In the genomic region with DNA sequence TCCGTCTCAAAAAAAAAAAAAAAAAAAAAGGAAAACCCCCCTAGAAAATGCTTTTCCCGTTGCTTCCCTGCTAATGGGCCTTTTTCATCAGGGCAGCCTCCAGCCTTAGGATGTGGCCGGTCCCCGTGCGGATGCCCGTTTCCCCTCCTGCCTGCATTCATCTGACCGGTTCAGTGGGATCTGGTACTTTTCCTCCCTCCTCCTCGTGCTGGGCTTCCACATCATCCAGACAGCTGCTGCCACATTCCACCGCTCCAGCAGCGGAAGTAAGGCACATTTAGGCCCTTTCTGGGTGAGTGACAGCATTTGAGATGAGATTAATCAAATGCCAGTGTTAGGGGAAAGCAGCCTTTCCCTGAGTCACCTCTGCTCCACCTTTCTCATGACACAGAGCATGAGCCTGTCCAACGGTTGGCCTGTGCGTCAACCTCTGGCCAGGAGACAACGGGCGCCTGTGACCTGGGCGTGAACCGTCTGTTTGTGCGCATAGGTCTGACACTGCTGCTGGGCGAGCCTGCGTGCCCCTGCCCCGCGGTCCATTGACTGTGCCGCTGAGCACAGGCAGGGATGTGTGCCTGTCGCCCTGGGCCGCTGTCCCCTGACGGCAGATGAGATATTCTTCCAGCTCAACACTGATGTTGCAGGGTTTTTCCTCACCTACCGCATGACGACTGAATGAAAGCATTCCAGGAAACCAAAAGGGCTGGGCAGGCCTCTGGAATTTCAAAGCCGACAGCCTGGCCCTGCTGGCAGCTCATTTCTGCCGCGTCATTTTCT, we compare ENCODE assay signal across 8 cellular contexts.
DNase-seq lines count a peak whose midpoint lies in the region; ATAC-seq and TF ChIP-seq lines count a peak whose summit lies in the region.

No MANE protein-coding gene starts in this region.

- H3K4me1 Mint-ChIP-seq in activated CD4-positive, alpha-beta T cell treated with anti-CD3 and anti-CD28 coated beads, Interleukin-2, amount 10 ng/mL, durations not matched to agents 24 days and 14 days = peaks cover 37% of the 10 kb centered on the region
- H3K4me1 Mint-ChIP-seq in endodermal cell = peaks cover 21% of the 10 kb centered on the region

- peak; percentile 66 for DNase-seq in activated CD4-positive, alpha-beta T cell treated with anti-CD3 and anti-CD28 coated beads, Interleukin-2, amount 10 ng/mL, durations not matched to agents 24 days and 14 days
- no peak for DNase-seq in activated CD4-positive, alpha-beta T cell treated with anti-CD3 and anti-CD28 coated beads for 1 hour
- DNase-seq in T1000 (lab: John Stamatoyannopoulos, UW) = peak; percentile 72
- DNase-seq in endodermal cell = peak; percentile 87
- DNase-seq in middle frontal gyrus (ENCODE audit: extremely low spot score, low spot score) = peak; percentile 42
- no peak for DNase-seq in NAMALWA (ENCODE audit: low spot score)

- peaks cover 1% of the 10 kb centered on the region for H3K36me3 Mint-ChIP-seq in activated CD4-positive, alpha-beta T cell treated with anti-CD3 and anti-CD28 coated beads, Interleukin-2, amount 10 ng/mL, durations not matched to agents 24 days and 14 days (ENCODE audit: low read depth)
- H3K36me3 Mint-ChIP-seq in endodermal cell (ENCODE audit: low read depth) = no peaks in the 10 kb centered on the region

- no peak for ATAC-seq in HG03342 (IDR thresholded peaks at IDR 0.05; ENCODE audit: unreplicated experiment)

- peak overlapping the region; percentile 96 for H3K27ac ChIP-seq in endodermal cell (ENCODE audit: low read depth, low read length)
- H3K27ac ChIP-seq in urinary bladder (ENCODE audit: low read depth) = peak overlapping the region; percentile 87

- H3K36me3 ChIP-seq in endodermal cell (ENCODE audit: control insufficient read depth, insufficient read depth, low read length) (no peaks in the 10 kb centered on the region), urinary bladder (ENCODE audit: insufficient read depth) (no peaks in the 10 kb centered on the region)

- H3K9me3 Mint-ChIP-seq in activated CD4-positive, alpha-beta T cell treated with anti-CD3 and anti-CD28 coated beads, Interleukin-2, amount 10 ng/mL, durations not matched to agents 24 days and 14 days = no peaks in the 10 kb centered on the region
- H3K9me3 Mint-ChIP-seq in endodermal cell = no peaks in the 10 kb centered on the region

- H3K4me3 Mint-ChIP-seq in activated CD4-positive, alpha-beta T cell treated with anti-CD3 and anti-CD28 coated beads, Interleukin-2, amount 10 ng/mL, durations not matched to agents 24 days and 14 days = peak overlapping the region; percentile 72
- H3K4me3 Mint-ChIP-seq in endodermal cell = peak overlapping the region; percentile 1

- peak overlapping the region; percentile 48 for H3K9ac ChIP-seq in endodermal cell (ENCODE audit: extremely low read depth, low read length, poor library complexity, severe bottlenecking)

- H3K9me3 ChIP-seq in endodermal cell (ENCODE audit: control insufficient read depth, low read length) = no peaks in the 10 kb centered on the region

- H3K4me3 ChIP-seq in endodermal cell (ENCODE audit: low read length) (no peak overlapping the region), urinary bladder (ENCODE audit: low read depth, low read length) (no peak overlapping the region)

- peak overlapping the region; percentile 91 for H3K27ac Mint-ChIP-seq in activated CD4-positive, alpha-beta T cell treated with anti-CD3 and anti-CD28 coated beads, Interleukin-2, amount 10 ng/mL, durations not matched to agents 24 days and 14 days
- H3K27ac Mint-ChIP-seq in endodermal cell = peak overlapping the region; percentile 87

- WGBS in endodermal cell (ENCODE audit: insufficient coverage in 1 of 2, insufficient read length in 1 of 2), 2 experiments = 40 to 52% methylated on average over 24 to 30 of the region's 30 CpGs
- WGBS in urinary bladder = 30% methylated on average over 30 of the region's 30 CpGs

- no peaks in the 10 kb centered on the region for H3K27me3 ChIP-seq in endodermal cell (ENCODE audit: control insufficient read depth, insufficient read depth, low read length, poor library complexity, severe bottlenecking)

- no peak for TF ChIP-seq CTCF in endodermal cell (conservative IDR thresholded peaks at IDR 0.05)

- H3K4me1 ChIP-seq in endodermal cell (ENCODE audit: control insufficient read depth, insufficient read depth, low read length) = peaks cover 16% of the 10 kb centered on the region
- no peaks in the 10 kb centered on the region for H3K4me1 ChIP-seq in urinary bladder (ENCODE audit: insufficient read depth)

- H3K27me3 Mint-ChIP-seq in activated CD4-positive, alpha-beta T cell treated with anti-CD3 and anti-CD28 coated beads, Interleukin-2, amount 10 ng/mL, durations not matched to agents 24 days and 14 days = no peaks in the 10 kb centered on the region
- no peaks in the 10 kb centered on the region for H3K27me3 Mint-ChIP-seq in endodermal cell (ENCODE audit: insufficient read depth)

- intact Hi-C loops in activated CD4-positive, alpha-beta T cell treated with anti-CD3 and anti-CD28 coated beads, Interleukin-2, amount 10 ng/mL, durations not matched to agents 24 days and 14 days (cut with micrococcal nuclease) = loop anchor here (1.0 kb wide), 3 partner anchors 20 to 176 kb away; no protein-coding TSS in a partner anchor

Comparison
In these comparisons a context has a peak if more than half of its experiments do, and no peak if none do; other contexts are left out.
1. DNase-seq: peak in activated CD4-positive, alpha-beta T cell treated with anti-CD3 and anti-CD28 coated beads, Interleukin-2, amount 10 ng/mL, durations not matched to agents 24 days and 14 days (single experiment), T1000 (single experiment), endodermal cell (single experiment) and middle frontal gyrus (single experiment); none in activated CD4-positive, alpha-beta T cell treated with anti-CD3 and anti-CD28 coated beads for 1 hour (single experiment) and NAMALWA (single experiment).